8 cellular contexts compared by ENCODE assay signal in the genomic region with DNA sequence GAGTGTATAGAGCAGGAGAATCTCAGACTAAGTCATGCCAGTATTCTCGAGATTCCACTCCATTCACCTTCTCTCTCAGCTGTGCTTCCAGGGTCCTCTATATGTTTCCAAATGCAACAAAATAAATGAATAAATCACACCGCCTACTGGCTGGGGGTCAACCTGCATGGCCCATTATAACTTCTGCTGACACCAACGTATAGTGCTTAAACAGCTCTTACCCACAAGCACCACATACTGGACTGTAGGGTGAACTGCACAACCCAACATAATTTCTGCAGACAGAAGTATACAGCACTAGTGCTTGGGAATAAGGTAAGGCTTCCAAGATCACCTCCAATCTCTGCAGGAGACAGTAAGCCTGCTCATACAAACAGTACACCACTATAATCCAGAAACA. TPM values are rescaled to one million over a fixed set of nuclear protein-coding genes. Genes with fewer than 3 reads are reported as not detected.
DNase-seq lines count a peak whose midpoint lies in the region; ATAC-seq, FAIRE-seq and TF ChIP-seq lines count a peak whose summit lies in the region.

No MANE protein-coding gene starts in this region.

- peak; percentile 26 for FAIRE-seq in HTR-8/SVneo (lab: Jason Lieb, UNC)

- 44 to 58% (median 56%) methylated on average over 3 of the region's 3 CpGs for whole genome bisulfite sequencing in spleen, 5 donors

- no peak overlapping the region for H3K27ac Mint-ChIP-seq in activated T-helper 17 cell treated with anti-CD3 and anti-CD28 coated beads, Interleukin-2, amount 50 U/mL, for 72 hours

- H3K27ac ChIP-seq in spleen, result no peak overlapping the region

- peak; percentile 95 for ATAC-seq in GM21717 (IDR thresholded peaks at IDR 0.05; ENCODE audit: unreplicated experiment)
- peak; percentile 40 for ATAC-seq in activated T-helper 17 cell treated with anti-CD3 and anti-CD28 coated beads, Interleukin-2, amount 50 U/mL, for 72 hours (replicated peaks)

- no peak for TF ChIP-seq POLR2A in spleen (IDR thresholded peaks at IDR 0.05)

- H3K4me3 Mint-ChIP-seq in activated T-helper 17 cell treated with anti-CD3 and anti-CD28 coated beads, Interleukin-2, amount 50 U/mL, for 72 hours, result no peak overlapping the region

- peaks cover 4% of the 10 kb centered on the region for H3K9me3 Mint-ChIP-seq in activated T-helper 17 cell treated with anti-CD3 and anti-CD28 coated beads, Interleukin-2, amount 50 U/mL, for 72 hours

- H3K4me1 Mint-ChIP-seq in activated T-helper 17 cell treated with anti-CD3 and anti-CD28 coated beads, Interleukin-2, amount 50 U/mL, for 72 hours, result no peaks in the 10 kb centered on the region

- no peaks in the 10 kb centered on the region for H3K36me3 Mint-ChIP-seq in activated T-helper 17 cell treated with anti-CD3 and anti-CD28 coated beads, Interleukin-2, amount 50 U/mL, for 72 hours (ENCODE audit: low read depth)

- in situ Hi-C loops in GM13976 (cut with MboI; ENCODE audit: low sequenced_read_pairs, unreplicated experiment), result no loop called here

- DNase-seq in GM13976 (ENCODE audit: low spot score) (no peak), HTR-8/SVneo (ENCODE audit: insufficient read length, low spot score) (no peak), mucosa of gallbladder (ENCODE audit: low spot score) (peak; percentile 11), spleen (no peak), NCI-H2227 (lab: John Stamatoyannopoulos, UW; ENCODE audit: unreplicated experiment) (no peak), NCI-H510A (lab: John Stamatoyannopoulos, UW) (no peak)

- H3K36me3 ChIP-seq in spleen, result no peaks in the 10 kb centered on the region

- peaks cover 31% of the 10 kb centered on the region for H3K27me3 Mint-ChIP-seq in activated T-helper 17 cell treated with anti-CD3 and anti-CD28 coated beads, Interleukin-2, amount 50 U/mL, for 72 hours

- H3K9me3 ChIP-seq in spleen, result peaks cover 7 to 38% (median 23%) of the 10 kb centered on the region in 8 donors

- intact Hi-C loops in spleen (cut with DNase I; ENCODE audit: low total_unique reads), result no loop called here

- H3K4me3 ChIP-seq in spleen, result no peak overlapping the region

- peaks cover 0 to 3% (median 0%) of the 10 kb centered on the region in 7 donors for H3K27me3 ChIP-seq in spleen (replicated peaks in 1 of 7)

- peak; percentile 24 for TF ChIP-seq CTCF in GM13976 (IDR thresholded peaks at IDR 0.05; ENCODE audit: borderline replicate concordance, control extremely low read depth, extremely low read depth, insufficient read depth, missing control alignments)
- no peak for TF ChIP-seq CTCF in spleen (IDR thresholded peaks at IDR 0.05 in 8 of 11, conservative IDR thresholded peaks at IDR 0.05 in 3 of 11)

- no peaks in the 10 kb centered on the region for H3K4me1 ChIP-seq in spleen

RNA-seq across cellular contexts. Expression of a gene that starts 33.1 kb away (rescaled TPM):
- total RNA-seq in activated T-helper 17 cell treated with anti-CD3 and anti-CD28 coated beads, Interleukin-2, amount 50 U/mL, for 72 hours, result not detected
- total RNA-seq in mucosa of gallbladder, result 3.8 TPM
- under 1 TPM in 4 of 7 donors, not detected in 3; 0.34 to 0.79 (median 0.56) TPM for total RNA-seq in spleen
- under 1 TPM in 1 of 3 donors, not detected in 2; 0.03 TPM for polyA plus RNA-seq in spleen
